Comparison of ENCODE assay signal across 16 cellular contexts in genomic region chr20:44819936-44820335, GRCh38. TPM values are rescaled to one million over a fixed set of nuclear protein-coding genes. Genes with fewer than 3 reads are reported as not detected.
DNase-seq lines count a peak whose midpoint lies in the region; ATAC-seq lines count a peak whose summit lies in the region.
"Had no signal": no experiment of that assay in that cellular context is flagged by ENCODE, and none has a peak within 500 bp of the region (broad histone marks: within the 10 kb centered on the region; RNA-seq: fewer than 3 reads in every experiment).

No MANE protein-coding gene starts in this region.

- DNase-seq in D341Med (ENCODE audit: low spot score) (peak; percentile 62), NCI-H82 treated with DMSO at 0.1 percent for 48 hours (lab: John Stamatoyannopoulos, UW; ENCODE audit: unreplicated experiment) (peak; percentile 6), mesenteric fat pad (ENCODE audit: low spot score) (peak; percentile 33), posterior vena cava (ENCODE audit: low spot score) (no peak), NCI-H1436 treated with DMSO at 0.1 percent for 48 hours (lab: John Stamatoyannopoulos, UW) (no peak)
- DNase-seq: 8988T; C1 segment of cervical spinal cord; CD4-positive, alpha-beta T cell; DMS153; DMS79; GF-D8 had no signal

- H4K20me1 ChIP-seq in BLaER1: no peaks in the 10 kb centered on the region

- intact Hi-C loops in posterior vena cava (cut with DNase I): no loop called here

- H3K9ac ChIP-seq in BLaER1: no peak overlapping the region

- H3K4me1 ChIP-seq in BLaER1: peaks cover 13% of the 10 kb centered on the region
- H3K4me1 ChIP-seq: Caco-2, HAP-1 had no signal

- H3K36me3 ChIP-seq in BLaER1: no peaks in the 10 kb centered on the region
- H3K36me3 ChIP-seq: HAP-1 had no signal

- H3K27me3 ChIP-seq in BLaER1: no peaks in the 10 kb centered on the region

- peak overlapping the region; percentile 46 for H3K4me2 ChIP-seq in BLaER1

- H3K27ac ChIP-seq in BLaER1: no peak overlapping the region

- no peak overlapping the region for H3K4me3 ChIP-seq in BLaER1
- H3K4me3 ChIP-seq: HAP-1 had no signal

- no peak for ATAC-seq in GM21528 (IDR thresholded peaks at IDR 0.05; ENCODE audit: low FRiP score, unreplicated experiment)
- ATAC-seq: HepG2 had no signal

- H3K9me3 ChIP-seq in BLaER1: no peaks in the 10 kb centered on the region
- H3K9me3 ChIP-seq: Caco-2, HAP-1 had no signal

RNA-seq across cellular contexts. Expression of gene RIMS4, which starts 9.6 kb away (rescaled TPM):
- total RNA-seq in mesenteric fat pad (0.29 TPM), posterior vena cava (1 to 10 TPM; 5.6 to 6.6 TPM)
- total RNA-seq: CD4-positive, alpha-beta T cell had no signal

Comparison
In these comparisons a context has a peak if more than half of its experiments do, and no peak if none do; other contexts are left out.
1. DNase-seq: peak in D341Med (single experiment), NCI-H82 treated with DMSO at 0.1 percent for 48 hours (single experiment) and mesenteric fat pad (single experiment); none in posterior vena cava (single experiment) and NCI-H1436 treated with DMSO at 0.1 percent for 48 hours (single experiment).